In genomic region chrX:115504167-115504566, GRCh38 we compare ENCODE assay signal across 1 cellular context.
TF ChIP-seq lines count a peak whose summit lies in the region.

No MANE protein-coding gene starts in this region.

TF ChIP-seq in GM12878, 131 proteins besides CTCF, POLR2A, EP300 and RAD21 (continued from another document):
- peak; percentile 19; the same call in 1 of the 2 replicates for TF ChIP-seq RELB (IDR thresholded peaks at IDR 0.05; ENCODE audit: low read depth)
- peak; percentile 32; the same call in 1 of the 2 replicates for TF ChIP-seq IKZF1 (conservative IDR thresholded peaks at IDR 0.05)
- 0 out of 2 replicates have a peak, but pooled peaks have one; percentile 28 for TF ChIP-seq NR2F1 (conservative IDR thresholded peaks at IDR 0.05)
